1 cellular context compared by ENCODE assay signal in the genomic region with DNA sequence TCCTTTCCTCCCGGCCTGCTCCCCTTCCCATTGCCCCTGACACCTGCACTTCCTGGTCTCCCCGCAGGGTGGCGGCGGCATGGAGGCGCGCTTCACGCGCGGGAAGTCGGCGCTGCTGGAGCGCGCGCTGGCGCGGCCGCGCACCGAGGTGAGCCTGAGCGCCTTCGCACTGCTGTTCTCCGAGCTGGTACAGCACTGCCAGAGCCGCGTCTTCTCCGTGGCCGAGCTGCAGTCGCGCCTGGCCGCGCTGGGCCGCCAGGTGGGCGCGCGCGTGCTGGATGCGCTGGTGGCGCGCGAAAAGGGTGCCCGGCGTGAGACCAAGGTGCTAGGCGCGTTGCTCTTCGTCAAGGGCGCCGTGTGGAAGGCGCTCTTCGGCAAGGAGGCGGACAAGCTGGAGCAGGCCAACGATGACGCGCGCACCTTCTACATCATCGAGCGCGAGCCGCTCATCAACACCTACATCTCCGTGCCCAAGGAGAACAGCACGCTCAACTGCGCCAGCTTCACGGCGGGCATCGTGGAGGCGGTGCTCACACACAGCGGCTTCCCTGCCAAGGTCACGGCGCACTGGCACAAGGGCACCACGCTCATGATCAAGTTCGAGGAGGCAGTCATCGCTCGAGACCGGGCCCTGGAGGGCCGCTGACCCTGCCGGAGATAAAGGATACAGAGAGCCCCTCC.
TF ChIP-seq lines count a peak whose summit lies in the region.

No MANE protein-coding gene starts in this region.

TF ChIP-seq in K562, 482 proteins besides CTCF, POLR2A, EP300 and RAD21:
- TF ChIP-seq ZC3H11A (IDR thresholded peaks at IDR 0.05; ENCODE audit: low read depth, low read length) (no peak), ZFP1 (CRISPR knock-in tag; IDR thresholded peaks at IDR 0.05) (no peak), ZNF766 (CRISPR knock-in tag; conservative IDR thresholded peaks at IDR 0.05) (no peak), ZNF785 (CRISPR knock-in tag; IDR thresholded peaks at IDR 0.05) (no peak), MTF1 (CRISPR knock-in tag; IDR thresholded peaks at IDR 0.05; ENCODE audit: borderline replicate concordance) (no peak), C11orf30 (IDR thresholded peaks at IDR 0.05; ENCODE audit: low read depth) (no peak), ZNF24 (IDR thresholded peaks at IDR 0.05) (no peak), PHF20 (IDR thresholded peaks at IDR 0.05; ENCODE audit: partially characterized antibody) (no peak), CBX5 (IDR thresholded peaks at IDR 0.05; ENCODE audit: borderline replicate concordance, low read depth) (no peak), BRD4 (IDR thresholded peaks at IDR 0.05) (no peak), EP400 (IDR thresholded peaks at IDR 0.05) (no peak), RB1 (IDR thresholded peaks at IDR 0.05; ENCODE audit: low read depth) (no peak), POLR3A (IDR thresholded peaks at IDR 0.05; ENCODE audit: borderline replicate concordance, extremely low read depth, insufficient read depth, insufficient read length) (no peak), SMC3 (conservative IDR thresholded peaks at IDR 0.05; ENCODE audit: insufficient read depth, low read depth, low read length) (no peak)
- TF ChIP-seq, protein P1, sequence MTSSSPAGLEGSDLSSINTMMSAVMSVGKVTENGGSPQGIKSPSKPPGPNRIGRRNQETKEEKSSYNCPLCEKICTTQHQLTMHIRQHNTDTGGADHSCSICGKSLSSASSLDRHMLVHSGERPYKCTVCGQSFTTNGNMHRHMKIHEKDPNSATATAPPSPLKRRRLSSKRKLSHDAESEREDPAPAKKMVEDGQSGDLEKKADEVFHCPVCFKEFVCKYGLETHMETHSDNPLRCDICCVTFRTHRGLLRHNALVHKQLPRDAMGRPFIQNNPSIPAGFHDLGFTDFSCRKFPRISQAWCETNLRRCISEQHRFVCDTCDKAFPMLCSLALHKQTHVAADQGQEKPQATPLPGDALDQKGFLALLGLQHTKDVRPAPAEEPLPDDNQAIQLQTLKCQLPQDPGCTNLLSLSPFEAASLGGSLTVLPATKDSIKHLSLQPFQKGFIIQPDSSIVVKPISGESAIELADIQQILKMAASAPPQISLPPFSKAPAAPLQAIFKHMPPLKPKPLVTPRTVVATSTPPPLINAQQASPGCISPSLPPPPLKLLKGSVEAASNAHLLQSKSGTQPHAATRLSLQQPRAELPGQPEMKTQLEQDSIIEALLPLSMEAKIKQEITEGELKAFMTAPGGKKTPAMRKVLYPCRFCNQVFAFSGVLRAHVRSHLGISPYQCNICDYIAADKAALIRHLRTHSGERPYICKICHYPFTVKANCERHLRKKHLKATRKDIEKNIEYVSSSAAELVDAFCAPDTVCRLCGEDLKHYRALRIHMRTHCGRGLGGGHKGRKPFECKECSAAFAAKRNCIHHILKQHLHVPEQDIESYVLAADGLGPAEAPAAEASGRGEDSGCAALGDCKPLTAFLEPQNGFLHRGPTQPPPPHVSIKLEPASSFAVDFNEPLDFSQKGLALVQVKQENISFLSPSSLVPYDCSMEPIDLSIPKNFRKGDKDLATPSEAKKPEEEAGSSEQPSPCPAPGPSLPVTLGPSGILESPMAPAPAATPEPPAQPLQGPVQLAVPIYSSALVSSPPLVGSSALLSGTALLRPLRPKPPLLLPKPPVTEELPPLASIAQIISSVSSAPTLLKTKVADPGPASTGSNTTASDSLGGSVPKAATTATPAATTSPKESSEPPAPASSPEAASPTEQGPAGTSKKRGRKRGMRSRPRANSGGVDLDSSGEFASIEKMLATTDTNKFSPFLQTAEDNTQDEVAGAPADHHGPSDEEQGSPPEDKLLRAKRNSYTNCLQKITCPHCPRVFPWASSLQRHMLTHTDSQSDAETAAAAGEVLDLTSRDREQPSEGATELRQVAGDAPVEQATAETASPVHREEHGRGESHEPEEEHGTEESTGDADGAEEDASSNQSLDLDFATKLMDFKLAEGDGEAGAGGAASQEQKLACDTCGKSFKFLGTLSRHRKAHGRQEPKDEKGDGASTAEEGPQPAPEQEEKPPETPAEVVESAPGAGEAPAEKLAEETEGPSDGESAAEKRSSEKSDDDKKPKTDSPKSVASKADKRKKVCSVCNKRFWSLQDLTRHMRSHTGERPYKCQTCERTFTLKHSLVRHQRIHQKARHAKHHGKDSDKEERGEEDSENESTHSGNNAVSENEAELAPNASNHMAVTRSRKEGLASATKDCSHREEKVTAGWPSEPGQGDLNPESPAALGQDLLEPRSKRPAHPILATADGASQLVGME (CRISPR knock-in tag; IDR thresholded peaks at IDR 0.05): no peak
- TF ChIP-seq, protein P2, sequence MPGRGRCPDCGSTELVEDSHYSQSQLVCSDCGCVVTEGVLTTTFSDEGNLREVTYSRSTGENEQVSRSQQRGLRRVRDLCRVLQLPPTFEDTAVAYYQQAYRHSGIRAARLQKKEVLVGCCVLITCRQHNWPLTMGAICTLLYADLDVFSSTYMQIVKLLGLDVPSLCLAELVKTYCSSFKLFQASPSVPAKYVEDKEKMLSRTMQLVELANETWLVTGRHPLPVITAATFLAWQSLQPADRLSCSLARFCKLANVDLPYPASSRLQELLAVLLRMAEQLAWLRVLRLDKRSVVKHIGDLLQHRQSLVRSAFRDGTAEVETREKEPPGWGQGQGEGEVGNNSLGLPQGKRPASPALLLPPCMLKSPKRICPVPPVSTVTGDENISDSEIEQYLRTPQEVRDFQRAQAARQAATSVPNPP (IDR thresholded peaks at IDR 0.05; ENCODE audit: borderline replicate concordance, insufficient read depth, insufficient read length): no peak
- TF ChIP-seq, protein P3, sequence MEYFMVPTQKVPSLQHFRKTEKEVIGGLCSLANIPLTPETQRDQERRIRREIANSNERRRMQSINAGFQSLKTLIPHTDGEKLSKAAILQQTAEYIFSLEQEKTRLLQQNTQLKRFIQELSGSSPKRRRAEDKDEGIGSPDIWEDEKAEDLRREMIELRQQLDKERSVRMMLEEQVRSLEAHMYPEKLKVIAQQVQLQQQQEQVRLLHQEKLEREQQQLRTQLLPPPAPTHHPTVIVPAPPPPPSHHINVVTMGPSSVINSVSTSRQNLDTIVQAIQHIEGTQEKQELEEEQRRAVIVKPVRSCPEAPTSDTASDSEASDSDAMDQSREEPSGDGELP (CRISPR knock-in tag; IDR thresholded peaks at IDR 0.05; ENCODE audit: borderline replicate concordance): no peak
- TF ChIP-seq, protein P4, sequence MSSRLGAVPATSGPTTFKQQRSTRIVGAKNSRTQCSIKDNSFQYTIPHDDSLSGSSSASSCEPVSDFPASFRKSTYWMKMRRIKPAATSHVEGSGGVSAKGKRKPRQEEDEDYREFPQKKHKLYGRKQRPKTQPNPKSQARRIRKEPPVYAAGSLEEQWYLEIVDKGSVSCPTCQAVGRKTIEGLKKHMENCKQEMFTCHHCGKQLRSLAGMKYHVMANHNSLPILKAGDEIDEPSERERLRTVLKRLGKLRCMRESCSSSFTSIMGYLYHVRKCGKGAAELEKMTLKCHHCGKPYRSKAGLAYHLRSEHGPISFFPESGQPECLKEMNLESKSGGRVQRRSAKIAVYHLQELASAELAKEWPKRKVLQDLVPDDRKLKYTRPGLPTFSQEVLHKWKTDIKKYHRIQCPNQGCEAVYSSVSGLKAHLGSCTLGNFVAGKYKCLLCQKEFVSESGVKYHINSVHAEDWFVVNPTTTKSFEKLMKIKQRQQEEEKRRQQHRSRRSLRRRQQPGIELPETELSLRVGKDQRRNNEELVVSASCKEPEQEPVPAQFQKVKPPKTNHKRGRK (tag; IDR thresholded peaks at IDR 0.05): no peak
